Comparison of ENCODE assay signal across 7 cellular contexts in the genomic region with DNA sequence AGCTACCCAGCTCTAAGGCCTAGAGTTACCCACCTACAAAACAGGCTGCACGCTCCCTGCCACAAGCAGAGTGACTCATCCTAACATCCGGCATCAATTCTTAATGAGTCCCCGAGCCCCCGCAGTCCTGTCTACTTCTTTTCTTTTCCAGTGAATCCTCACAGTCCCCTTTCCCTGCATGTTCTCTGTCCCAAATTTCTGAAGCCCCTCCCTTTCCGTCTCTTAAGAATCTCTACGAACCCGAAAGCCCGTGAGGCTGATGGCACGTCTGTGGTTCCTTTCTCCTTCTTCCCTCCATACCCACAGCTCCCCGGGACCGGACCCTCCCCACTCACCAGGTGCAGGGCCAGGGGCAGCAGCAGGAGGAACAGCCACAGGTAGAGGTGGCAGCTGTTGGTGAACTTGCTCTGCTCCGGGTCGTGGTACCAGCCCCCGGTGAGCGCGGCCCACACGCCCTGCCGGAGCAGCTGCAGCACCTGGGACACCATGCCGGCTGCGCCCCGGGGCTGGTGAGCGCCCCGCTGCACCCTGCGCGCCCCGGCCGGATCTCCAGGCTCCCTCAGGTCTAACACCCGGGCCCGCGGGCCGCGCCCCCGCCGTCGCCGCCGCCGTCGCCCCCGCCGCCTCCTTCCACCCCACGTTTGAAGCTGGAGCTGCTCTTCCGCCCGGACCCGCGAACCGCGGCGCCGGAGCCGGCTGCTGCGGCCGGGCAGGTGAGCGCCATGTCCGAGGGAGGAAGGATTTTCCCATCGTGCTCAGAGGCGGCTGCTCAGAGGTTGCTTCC.
DNase-seq lines count a peak whose midpoint lies in the region; ATAC-seq and TF ChIP-seq lines count a peak whose summit lies in the region.

Gene PCNX2 (minus strand): TSS at position 735 of the 784 bp plus-strand sequence. CDS start 247 bp downstream, at position 488.

- H3K27ac ChIP-seq in WERI-Rb-1 = no peak within 1 kb of the TSS
- peak within 1 kb of the TSS; percentile 41 for H3K27ac ChIP-seq in caudate nucleus (ENCODE audit: low read depth, low read length)

- no peak for TF ChIP-seq CTCF in WERI-Rb-1 (IDR thresholded peaks at IDR 0.05; ENCODE audit: low read depth, low read length)

- H3K9me3 ChIP-seq in WERI-Rb-1 (ENCODE audit: severe bottlenecking) = no peaks in the 10 kb centered on the region

- DNase-seq in NCI-H2029 (lab: John Stamatoyannopoulos, UW) = peak; percentile 42
- DNase-seq in WERI-Rb-1 = peak; percentile 81
- peak in 48 of 61 donors; percentile 6 to 82 (median 52) for DNase-seq in caudate nucleus (lab: John Stamatoyannopoulos, UW)
- peak; percentile 67 for DNase-seq in kidney glomerular epithelial cell (lab: John Stamatoyannopoulos, UW)
- peak; percentile 69 for DNase-seq in stimulated activated CD4-positive, alpha-beta T cell treated with anti-CD3 and anti-CD28 coated beads, Interleukin-1b, Interleukin-23, amount 100 ng/mL, for 48 hours

- peak within 1 kb of the TSS; percentile 50 for H3K4me3 ChIP-seq in WERI-Rb-1 (ENCODE audit: low read depth, low read length)

- peak; percentile 92 for ATAC-seq in GM18517 (IDR thresholded peaks at IDR 0.05; ENCODE audit: unreplicated experiment)
- ATAC-seq in HG02884 (IDR thresholded peaks at IDR 0.05; ENCODE audit: unreplicated experiment) = peak; percentile 92

- no peaks in the 10 kb centered on the region for H3K36me3 ChIP-seq in WERI-Rb-1

- no peaks in the 10 kb centered on the region for H3K27me3 ChIP-seq in WERI-Rb-1 (ENCODE audit: insufficient read depth, low read depth, severe bottlenecking)
